In genomic region chr6:37171970-37172812, GRCh38 we compare ENCODE assay signal across 1 cellular context.
TF ChIP-seq lines count a peak whose summit lies in the region.

No MANE protein-coding gene starts in this region.

TF ChIP-seq in HepG2, 621 proteins besides CTCF, POLR2A, EP300 and RAD21 (continued from another document and continues in another):
- TF ChIP-seq NFIC (IDR thresholded peaks at IDR 0.05; ENCODE audit: low read length) (peak; percentile 81), KLF15 (CRISPR knock-in tag; IDR thresholded peaks at IDR 0.05; ENCODE audit: borderline replicate concordance) (0 out of 2 replicates have a peak, but pooled peaks have one; percentile 13), ZNF644 (CRISPR knock-in tag; IDR thresholded peaks at IDR 0.05; ENCODE audit: low read depth) (no peak), ZSCAN22 (CRISPR knock-in tag; IDR thresholded peaks at IDR 0.05) (no peak; the same call in 1 of the 2 replicates), KLF16 (CRISPR knock-in tag; IDR thresholded peaks at IDR 0.05) (peak in 1 of 2 experiments; percentile 78; a peak in 1 of 4 replicates), ELF1 (CRISPR knock-in tag; IDR thresholded peaks at IDR 0.05) (peak; percentile 28; the same call in 1 of the 2 replicates), MYC (CRISPR knock-in tag; IDR thresholded peaks at IDR 0.05; ENCODE audit: borderline replicate concordance) (peak; percentile 64; the same call in 1 of the 2 replicates), PAF1 (CRISPR knock-in tag; IDR thresholded peaks at IDR 0.05) (no peak), IRX3 (CRISPR knock-in tag; IDR thresholded peaks at IDR 0.05; ENCODE audit: borderline replicate concordance, low read depth) (no peak), HNF1B (CRISPR knock-in tag; IDR thresholded peaks at IDR 0.05) (peak; percentile 73), ZNF687 (CRISPR knock-in tag; IDR thresholded peaks at IDR 0.05) (peak; percentile 47; the same call in 1 of the 2 replicates), ATF2 (CRISPR knock-in tag; IDR thresholded peaks at IDR 0.05) (0 out of 2 replicates have a peak, but pooled peaks have one; percentile 44), ZNF3 (CRISPR knock-in tag; IDR thresholded peaks at IDR 0.05) (no peak), KDM5A (IDR thresholded peaks at IDR 0.05; ENCODE audit: borderline replicate concordance, low read length) (peak; percentile 86), STAG1 (CRISPR knock-in tag; IDR thresholded peaks at IDR 0.05) (peak; percentile 97), NFKB2 (CRISPR knock-in tag; IDR thresholded peaks at IDR 0.05; ENCODE audit: borderline replicate concordance) (no peak; the same call in 1 of the 2 replicates), ERF (CRISPR knock-in tag; IDR thresholded peaks at IDR 0.05) (peak; percentile 45; the same call in 1 of the 2 replicates), FOXA1 (IDR thresholded peaks at IDR 0.05) (0 out of 2 replicates have a peak, but pooled peaks have one; percentile 45), FOXA1 (CRISPR knock-in tag; IDR thresholded peaks at IDR 0.05) (peak; percentile 92), GMEB2 (CRISPR knock-in tag; IDR thresholded peaks at IDR 0.05; ENCODE audit: low read depth) (no peak), NFE2L1 (CRISPR knock-in tag; IDR thresholded peaks at IDR 0.05; ENCODE audit: borderline replicate concordance) (no peak), TBX2 (CRISPR knock-in tag; IDR thresholded peaks at IDR 0.05; ENCODE audit: borderline replicate concordance) (peak; percentile 90; the same call in 1 of the 2 replicates), TRIM24 (CRISPR knock-in tag; IDR thresholded peaks at IDR 0.05) (no peak), ZFP91 (CRISPR knock-in tag; IDR thresholded peaks at IDR 0.05; ENCODE audit: borderline replicate concordance) (0 out of 2 replicates have a peak, but pooled peaks have one; percentile 9), REPIN1 (CRISPR knock-in tag; IDR thresholded peaks at IDR 0.05; ENCODE audit: borderline replicate concordance, low read depth) (peak; percentile 91; the same call in 1 of the 2 replicates), FOXO4 (CRISPR knock-in tag; conservative IDR thresholded peaks at IDR 0.05) (no peak), KLF6 (CRISPR knock-in tag; IDR thresholded peaks at IDR 0.05) (peak; percentile 86), SIN3A (IDR thresholded peaks at IDR 0.05; ENCODE audit: borderline replicate concordance, low read depth, low read length) (peak; percentile 97; the same call in 1 of the 2 replicates), RXRB (CRISPR knock-in tag; IDR thresholded peaks at IDR 0.05; ENCODE audit: borderline replicate concordance) (peak; percentile 57; the same call in 1 of the 2 replicates), MXI1 (IDR thresholded peaks at IDR 0.05; ENCODE audit: borderline replicate concordance, low read depth, low read length) (peak; percentile 83; the same call in 2 of the 3 replicates), MLXIP (CRISPR knock-in tag; IDR thresholded peaks at IDR 0.05; ENCODE audit: borderline replicate concordance) (0 out of 2 replicates have a peak, but pooled peaks have one; percentile 31), USF2 (IDR thresholded peaks at IDR 0.05; ENCODE audit: low read depth, low read length) (peak; percentile 87), USF2 (CRISPR knock-in tag; IDR thresholded peaks at IDR 0.05; ENCODE audit: borderline replicate concordance) (peak; percentile 89; the same call in 1 of the 2 replicates), ARNTL (CRISPR knock-in tag; IDR thresholded peaks at IDR 0.05) (peak; percentile 91; the same call in 1 of the 2 replicates), MLX (CRISPR knock-in tag; IDR thresholded peaks at IDR 0.05) (peak; percentile 58; the same call in 1 of the 2 replicates), MAF1 (CRISPR knock-in tag; IDR thresholded peaks at IDR 0.05; ENCODE audit: borderline replicate concordance) (no peak), YY1 (IDR thresholded peaks at IDR 0.05; ENCODE audit: insufficient read depth, insufficient replicate concordance, low read depth, low read length) (peak; percentile 76), ASH2L (IDR thresholded peaks at IDR 0.05; ENCODE audit: insufficient read length, low read depth, low read length) (peak; percentile 18), RFXANK (CRISPR knock-in tag; IDR thresholded peaks at IDR 0.05) (no peak; the same call in 1 of the 2 replicates), FOXK1 (CRISPR knock-in tag; IDR thresholded peaks at IDR 0.05; ENCODE audit: borderline replicate concordance, low read depth) (peak; percentile 100)
